9 cellular contexts compared by ENCODE assay signal in the genomic region with DNA sequence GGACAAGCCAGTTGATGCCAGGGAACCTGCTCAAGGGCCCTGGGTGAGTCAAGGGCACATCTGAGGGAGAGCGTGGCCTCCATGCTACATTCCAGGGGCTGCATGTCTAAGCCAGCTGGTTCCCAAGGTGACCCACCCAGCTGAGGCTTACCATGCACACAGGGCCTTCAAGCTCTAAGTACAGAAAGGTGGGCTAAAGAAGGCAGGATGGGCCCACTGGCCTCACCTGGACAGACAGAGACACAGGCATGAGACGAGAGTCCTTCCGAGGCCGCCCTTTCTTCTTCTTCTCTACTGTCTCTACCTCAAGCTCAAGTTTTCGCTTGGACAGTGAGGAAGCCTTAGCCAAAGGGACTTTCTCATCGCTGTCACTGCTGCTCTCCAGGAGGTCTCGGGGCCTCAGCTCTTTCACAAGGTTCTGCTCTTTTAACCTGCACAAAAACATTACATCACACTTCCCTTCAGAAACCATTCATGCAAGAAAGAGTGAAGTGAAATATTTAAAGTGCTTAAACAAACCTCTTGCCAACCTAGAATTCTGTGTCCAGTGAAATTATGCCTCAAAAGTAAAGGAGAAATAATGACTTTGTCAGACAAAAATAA.
A peak's percentile ranks its signal among the peaks of the same experiment; 100 is the strongest.
DNase-seq lines count a peak whose midpoint lies in the region; ATAC-seq and TF ChIP-seq lines count a peak whose summit lies in the region.
"Had no signal": no experiment of that assay in that cellular context is flagged by ENCODE, and none has a peak within 500 bp of the region (broad histone marks: within the 10 kb centered on the region; RNA-seq: fewer than 3 reads in every experiment).

No MANE protein-coding gene starts in this region.

- H3K4me1 ChIP-seq in right lobe of liver: no peaks in the 10 kb centered on the region
- H3K4me1 ChIP-seq: testis had no signal

- no peaks in the 10 kb centered on the region for H3K9me3 ChIP-seq in right lobe of liver
- H3K9me3 ChIP-seq: testis had no signal

- 67% methylated on average over 1 of the region's 7 CpGs for WGBS in right lobe of liver (ENCODE audit: insufficient coverage, low coverage, low lambda C conversion rate, missing lambda C conversion rate)

- intact Hi-C loops in right lobe of liver (cut with DNase I): no loop called here

- TF ChIP-seq POLR2A in right lobe of liver (IDR thresholded peaks at IDR 0.05): no peak

- no peak overlapping the region for H3K4me3 ChIP-seq in right lobe of liver
- H3K4me3 ChIP-seq: testis had no signal

- ATAC-seq in GM21447 (IDR thresholded peaks at IDR 0.05; ENCODE audit: unreplicated experiment): peak; percentile 83
- peak; percentile 52 for ATAC-seq in HG03457 (IDR thresholded peaks at IDR 0.05; ENCODE audit: unreplicated experiment)
- no peak for ATAC-seq in right lobe of liver

- DNase-seq in GM10266 (ENCODE audit: extremely low spot score): peak; percentile 78
- DNase-seq in glomerular visceral epithelial cell (ENCODE audit: extremely low spot score): peak; percentile 67
- no peak for DNase-seq in KG1 (lab: John Stamatoyannopoulos, UW)
- DNase-seq in islet precursor cell: no peak
- no peak for DNase-seq in right lobe of liver
- DNase-seq in 8988T: no peak
- DNase-seq: testis had no signal

- TF ChIP-seq CTCF in GM10266 (IDR thresholded peaks at IDR 0.05; ENCODE audit: control insufficient read depth, insufficient read depth, low read depth, missing control alignments) (no peak), right lobe of liver (IDR thresholded peaks at IDR 0.05) (no peak)

- H3K27me3 ChIP-seq in right lobe of liver: no peaks in the 10 kb centered on the region
- H3K27me3 ChIP-seq: testis had no signal

- H3K27ac ChIP-seq in right lobe of liver: no peak overlapping the region
- H3K27ac ChIP-seq: testis had no signal

- peaks cover 7 to 84% (median 45%) of the 10 kb centered on the region in 4 donors for H3K36me3 ChIP-seq in right lobe of liver

Comparison
In these comparisons a context has a peak if more than half of its experiments do, and no peak if none do; other contexts are left out.
1. DNase-seq: peak in GM10266 (single experiment) and glomerular visceral epithelial cell (single experiment); none in KG1 (single experiment), islet precursor cell (single experiment), right lobe of liver (0 of 3) and 8988T (single experiment).
2. ATAC-seq: peak in GM21447 (single experiment) and HG03457 (single experiment); none in right lobe of liver (0 of 4).